23 cellular contexts compared by ENCODE assay signal in genomic region chr15:100835626-100836025, GRCh38. TPM values are rescaled to one million over a fixed set of nuclear protein-coding genes. Genes with fewer than 3 reads are reported as not detected.
"Had no signal": no experiment of that assay in that cellular context is flagged by ENCODE, and none has a peak within 500 bp of the region (broad histone marks: within the 10 kb centered on the region; RNA-seq: fewer than 3 reads in every experiment).

No MANE protein-coding gene starts in this region.

- H3K4me3 ChIP-seq: esophagus squamous epithelium, suprapubic skin, tibial artery had no signal

- H3K4me1 ChIP-seq: esophagus squamous epithelium, suprapubic skin, tibial artery had no signal

- DNase-seq: activated CD4-positive, alpha-beta T cell treated with anti-CD3 and anti-CD28 coated beads for 1 hour; activated CD4-positive, alpha-beta T cell treated with anti-CD3 and anti-CD28 coated beads, Interleukin-2, amount 50 U/mL, for 1 hour; activated CD8-positive, alpha-beta T cell treated with anti-CD3 and anti-CD28 coated beads for 36 hours; activated naive CD8-positive, alpha-beta T cell treated with anti-CD3 and anti-CD28 coated beads, Interleukin-2, amount 50 U/mL, for 24 hours; activated T-cell treated with anti-CD3 and anti-CD28 coated beads, Interleukin-2, amount 50 U/mL, for 4 hours; amygdala; dermis blood vessel endothelial cell; effector CD4-positive, alpha-beta T cell; esophagus squamous epithelium; foreskin fibroblast; hippocampal formation; left cardiac atrium; left ventricle myocardium superior; posterior cingulate gyrus; right cardiac atrium; stimulated activated CD4-positive, alpha-beta T cell treated with anti-CD3 and anti-CD28 coated beads, Interleukin-15, amount 100 ng/mL, for 24 hours; stimulated activated naive CD4-positive, alpha-beta T cell; T1000; tibial artery had no signal

- H3K36me3 ChIP-seq: esophagus squamous epithelium, suprapubic skin, tibial artery had no signal

- ATAC-seq: activated CD8-positive, alpha-beta T cell treated with anti-CD3 and anti-CD28 coated beads for 36 hours; activated naive CD8-positive, alpha-beta T cell treated with anti-CD3 and anti-CD28 coated beads, Interleukin-2, amount 50 U/mL, for 24 hours; activated T-cell treated with anti-CD3 and anti-CD28 coated beads, Interleukin-2, amount 50 U/mL, for 4 hours; left cardiac atrium; left ventricle myocardium superior; right cardiac atrium; WTC11 had no signal

- H3K27ac ChIP-seq: epithelial cell of prostate, esophagus squamous epithelium, suprapubic skin, tibial artery had no signal

- H3K9me3 ChIP-seq: esophagus squamous epithelium, suprapubic skin, tibial artery had no signal

RNA-seq across cellular contexts. Expression of gene ALDH1A3, which starts 44.0 kb away (rescaled TPM):
- total RNA-seq: activated CD8-positive, alpha-beta T cell treated with anti-CD3 and anti-CD28 coated beads for 36 hours; activated T-helper 2 cell treated with anti-CD3 and anti-CD28 coated beads, Interferon-gamma antibody, Interleukin-2, Interleukin-4, amounts not matched to agents 10 μg/mL and 5 μg/mL and 100 μg/mL, durations not matched to agents 14 hours and 24 hours and 36 hours had no signal
